Comparison of ENCODE assay signal across 9 cellular contexts in the genomic region with DNA sequence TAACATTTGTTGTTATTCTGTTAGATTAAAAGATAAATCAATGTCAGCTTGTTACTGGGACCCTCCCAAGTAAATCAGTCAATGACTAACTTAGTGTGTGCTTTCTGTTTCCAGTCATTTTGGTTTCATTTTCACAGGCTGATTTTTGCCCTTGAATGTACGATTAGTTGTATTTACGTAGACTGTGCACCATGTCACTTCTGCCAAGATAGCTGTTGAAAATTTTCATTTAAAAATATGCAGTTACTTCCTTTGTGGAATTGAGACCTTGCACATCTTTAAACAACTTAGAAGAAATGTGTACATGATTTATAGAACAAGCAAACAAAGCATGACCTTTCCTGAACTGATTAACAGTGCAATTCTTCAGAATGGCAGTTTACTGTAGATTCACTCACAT.
DNase-seq lines count a peak whose midpoint lies in the region; ATAC-seq and TF ChIP-seq lines count a peak whose summit lies in the region.
"Had no signal": no experiment of that assay in that cellular context is flagged by ENCODE, and none has a peak within 500 bp of the region (broad histone marks: within the 10 kb centered on the region; RNA-seq: fewer than 3 reads in every experiment).

No MANE protein-coding gene starts in this region.

- no peak overlapping the region for H2BK5ac ChIP-seq in neuronal stem cell (ENCODE audit: low read length)

- H3K18ac ChIP-seq in neuronal stem cell (ENCODE audit: low read length): no peak overlapping the region

- no peak overlapping the region for H3K9ac ChIP-seq in neuronal stem cell (ENCODE audit: low read depth, low read length, poor library complexity)

- no peak overlapping the region for H2BK12ac ChIP-seq in neuronal stem cell (ENCODE audit: low read length)

- H3K27ac ChIP-seq in neuronal stem cell (replicated peaks; ENCODE audit: low read length): no peak overlapping the region
- H3K27ac ChIP-seq: thyroid gland had no signal

- H3K4me1 ChIP-seq in neuronal stem cell (ENCODE audit: control insufficient read depth in 2 of 2, insufficient read depth in 1 of 2, low read depth in 1 of 2, low read length in 2 of 2): peaks cover 2 to 7% of the 10 kb centered on the region in 2 donors
- H3K4me1 ChIP-seq: thyroid gland had no signal

- H3K79me1 ChIP-seq in neuronal stem cell (ENCODE audit: low read depth, low read length): no peaks in the 10 kb centered on the region

- H2AK5ac ChIP-seq in neuronal stem cell (ENCODE audit: low read depth, low read length): no peak overlapping the region

- TF ChIP-seq CTCF in CD14-positive monocyte (IDR thresholded peaks at IDR 0.05): no peak

- H3K4me3 Mint-ChIP-seq in memory B cell: peak overlapping the region; percentile 9
- no peak overlapping the region for H3K4me3 Mint-ChIP-seq in CD14-positive monocyte

- H3K27ac Mint-ChIP-seq in memory B cell (no peak overlapping the region), CD14-positive monocyte (no peak overlapping the region)

- H3K4me1 Mint-ChIP-seq in memory B cell (peaks cover 6% of the 10 kb centered on the region), CD14-positive monocyte (peaks cover 29% of the 10 kb centered on the region)

- WGBS in neuronal stem cell (ENCODE audit: extremely low coverage in 2 of 2, insufficient read length in 2 of 2, insufficient replicate concordance in 1 of 2), 2 donors: no CpG with 5 or more reads among the region's 2 CpGs

- no peak overlapping the region for H3K4me2 ChIP-seq in neuronal stem cell (ENCODE audit: insufficient read depth, low read length, poor library complexity, severe bottlenecking)

- intact Hi-C loops in CD14-positive monocyte (cut with micrococcal nuclease): no loop called here

- no peak overlapping the region for H4K91ac ChIP-seq in neuronal stem cell (ENCODE audit: low read depth, low read length, poor library complexity)

- no peak overlapping the region for H3K4ac ChIP-seq in neuronal stem cell (ENCODE audit: low read length)

- no peak overlapping the region for H3K23ac ChIP-seq in neuronal stem cell (ENCODE audit: low read depth, low read length, poor library complexity)

- H3K36me3 ChIP-seq in neuronal stem cell (replicated peaks in 1 of 2; ENCODE audit: control insufficient read depth in 2 of 2, insufficient read depth in 2 of 2, low read length in 2 of 2): no peaks in the 10 kb centered on the region
- H3K36me3 ChIP-seq: thyroid gland had no signal

- H2AFZ ChIP-seq in neuronal stem cell (ENCODE audit: low read length): no peak overlapping the region

- H3K36me3 Mint-ChIP-seq in memory B cell (no peaks in the 10 kb centered on the region), CD14-positive monocyte (no peaks in the 10 kb centered on the region)

- no peak overlapping the region for H3K14ac ChIP-seq in neuronal stem cell (ENCODE audit: low read length)

- no peaks in the 10 kb centered on the region for H3K9me3 ChIP-seq in neuronal stem cell (replicated peaks in 1 of 2; ENCODE audit: control insufficient read depth in 2 of 2, insufficient read depth in 1 of 2, low read depth in 1 of 2, low read length in 2 of 2)
- H3K9me3 ChIP-seq: thyroid gland had no signal

- no peak overlapping the region for H3K4me3 ChIP-seq in neuronal stem cell (ENCODE audit: low read length in 2 of 2)
- H3K4me3 ChIP-seq: thyroid gland had no signal

- H2BK120ac ChIP-seq in neuronal stem cell (ENCODE audit: low read depth, low read length): no peak overlapping the region

- H3K9me3 Mint-ChIP-seq in memory B cell (no peaks in the 10 kb centered on the region), CD14-positive monocyte (peaks cover 0 to 5% (median 0%) of the 10 kb centered on the region in 7 donors)

- DNase-seq in RPMI8226: peak; percentile 45
- DNase-seq in memory B cell (ENCODE audit: low spot score in 2 of 2): no peak
- no peak for DNase-seq in CD14-positive monocyte (ENCODE audit: low spot score)
- DNase-seq in stimulated activated CD8-positive, alpha-beta memory T cell treated with anti-CD3 and anti-CD28 coated beads, Interleukin-4, amount 100 ng/mL, for 48 hours: no peak
- DNase-seq in DMS153 (lab: John Stamatoyannopoulos, UW): no peak
- no peak for DNase-seq in neuronal stem cell (ENCODE audit: low spot score)
- DNase-seq: thyroid gland had no signal

- H3K27me3 ChIP-seq in neuronal stem cell (ENCODE audit: control insufficient read depth in 3 of 3, insufficient read depth in 3 of 3, low read depth in 1 of 3, low read length in 3 of 3): no peaks in the 10 kb centered on the region
- H3K27me3 ChIP-seq: thyroid gland had no signal

- H4K8ac ChIP-seq in neuronal stem cell (ENCODE audit: low read depth, low read length): no peak overlapping the region

- no peak for TF ChIP-seq POLR2A in GM18505 (IDR thresholded peaks at IDR 0.05; ENCODE audit: borderline replicate concordance, extremely low read depth, insufficient read depth, insufficient read length)

- H2BK15ac ChIP-seq in neuronal stem cell (ENCODE audit: low read length): no peak overlapping the region

- ATAC-seq in GM18505 (IDR thresholded peaks at IDR 0.05; ENCODE audit: unreplicated experiment) (peak; percentile 63), HG02610 (IDR thresholded peaks at IDR 0.05; ENCODE audit: unreplicated experiment) (peak; percentile 80), memory B cell (ENCODE audit: low read depth) (peak; percentile 58)

- no peaks in the 10 kb centered on the region for H3K27me3 Mint-ChIP-seq in memory B cell
- no peaks in the 10 kb centered on the region for H3K27me3 Mint-ChIP-seq in CD14-positive monocyte (ENCODE audit: low read depth in 3 of 3)
